8 cellular contexts compared by ENCODE assay signal in the genomic region with DNA sequence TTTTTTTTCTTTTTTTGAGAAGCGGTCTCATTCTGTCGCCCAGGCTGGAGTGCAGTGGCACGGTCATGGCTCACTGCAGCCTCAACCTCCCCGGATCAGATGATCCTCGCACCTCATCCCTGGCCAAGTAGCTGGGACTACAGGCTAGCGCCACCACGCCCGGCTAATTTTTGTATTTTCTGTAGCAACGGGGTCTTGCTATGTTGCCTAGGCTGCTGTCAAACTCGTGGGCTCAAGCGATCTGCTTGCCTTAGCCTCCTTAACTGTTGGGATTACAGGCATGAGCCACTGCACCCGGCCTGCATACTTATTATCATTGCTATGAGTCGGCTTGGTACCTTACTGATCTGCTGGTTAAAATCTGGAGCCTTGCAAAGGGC. TPM values are rescaled to one million over a fixed set of nuclear protein-coding genes. Genes with fewer than 3 reads are reported as not detected.
DNase-seq lines count a peak whose midpoint lies in the region; ATAC-seq, FAIRE-seq and TF ChIP-seq lines count a peak whose summit lies in the region.

No MANE protein-coding gene starts in this region.

- no peak for TF ChIP-seq RAD21 in A549 (conservative IDR thresholded peaks at IDR 0.05 in 1 of 2, IDR thresholded peaks at IDR 0.05 in 1 of 2)

- POLR2A ChIA-PET in A549 (lab: Yijun Ruan, JAX): no interaction called here
- POLR2A ChIA-PET in naive thymus-derived CD8-positive, alpha-beta T cell (lab: Charles Lee): interaction anchor here (0.9 to 1.1 kb wide), 4 partner anchors 9 to 376 kb away, joined by 3 to 4 read pairs (median 4); a partner anchor contains a TSS

- 4% methylated on average over 13 of the region's 13 CpGs for WGBS in A549 (ENCODE audit: missing lambda C conversion rate)

- peaks cover 4% of the 10 kb centered on the region for H3K36me3 Mint-ChIP-seq in endothelial cell (ENCODE audit: low read depth, unreplicated experiment)
- H3K36me3 Mint-ChIP-seq in naive thymus-derived CD8-positive, alpha-beta T cell: peaks cover 3 to 42% (median 14%) of the 10 kb centered on the region in 3 donors

- no peak for TF ChIP-seq POLR2A in A549 (IDR thresholded peaks at IDR 0.05; ENCODE audit: low read length)

- no peaks in the 10 kb centered on the region for H3K9me3 Mint-ChIP-seq in endothelial cell (ENCODE audit: unreplicated experiment)
- no peaks in the 10 kb centered on the region for H3K9me3 Mint-ChIP-seq in naive thymus-derived CD8-positive, alpha-beta T cell

- no peak for FAIRE-seq in A549 (lab: Jason Lieb, UNC)

- no peaks in the 10 kb centered on the region for H3K27me3 Mint-ChIP-seq in endothelial cell (ENCODE audit: unreplicated experiment)
- peaks cover 0 to 1% (median 0%) of the 10 kb centered on the region in 5 donors for H3K27me3 Mint-ChIP-seq in naive thymus-derived CD8-positive, alpha-beta T cell

- peak overlapping the region; percentile 7 for H3K27ac Mint-ChIP-seq in endothelial cell (ENCODE audit: unreplicated experiment)
- H3K27ac Mint-ChIP-seq in naive thymus-derived CD8-positive, alpha-beta T cell: peak overlapping the region; percentile 96 to 99 (median 99)

- peaks cover 22% of the 10 kb centered on the region for H3K4me1 ChIP-seq in A549

- H3K4me3 ChIP-seq in A549: peak overlapping the region; percentile 73
- H3K4me3 ChIP-seq in GM12865 (ENCODE audit: low read depth, low read length): peak overlapping the region; percentile 95

- H3K27ac ChIP-seq in A549: peak overlapping the region; percentile 96 to 97

- TF ChIP-seq EP300 in A549 (IDR thresholded peaks at IDR 0.05): no peak

- H3K4me2 ChIP-seq in A549: peak overlapping the region; percentile 96

- CTCF ChIA-PET in A549 (lab: Yijun Ruan, JAX): interaction anchor here (1.2 to 2.0 kb wide), 2 partner anchors 154 to 340 kb away, joined by 3 to 10 read pairs; no protein-coding TSS in a partner anchor

- peak overlapping the region; percentile 95 for H3K4me3 Mint-ChIP-seq in endothelial cell (ENCODE audit: unreplicated experiment)
- H3K4me3 Mint-ChIP-seq in naive thymus-derived CD8-positive, alpha-beta T cell: peak overlapping the region; percentile 94 to 99 (median 98)

- ATAC-seq in A549 (peak; percentile 19 to 42; a peak in 3 of 6 replicates), GM19463 (IDR thresholded peaks at IDR 0.05; ENCODE audit: unreplicated experiment) (no peak), HG03280 (IDR thresholded peaks at IDR 0.05; ENCODE audit: unreplicated experiment) (no peak)
- no peak for ATAC-seq in naive thymus-derived CD8-positive, alpha-beta T cell

- DNase-seq in A549 (ENCODE audit: low read depth in 1 of 2, low spot score in 1 of 2) (peak in 1 of 2 experiments; percentile 29), GM12865 (ENCODE audit: low read depth) (peak; percentile 47), SW480 (ENCODE audit: low spot score) (peak; percentile 55), endothelial cell (ENCODE audit: low spot score) (no peak), NCI-H2196 treated with DMSO at 0.1 percent for 48 hours (lab: John Stamatoyannopoulos, UW; ENCODE audit: unreplicated experiment) (no peak)
- DNase-seq in naive thymus-derived CD8-positive, alpha-beta T cell: peak in 1 of 10 donors; percentile 5

- no peak for TF ChIP-seq CTCF in A549 (IDR thresholded peaks at IDR 0.05)
- no peak for TF ChIP-seq CTCF in GM12865 (IDR thresholded peaks at IDR 0.05; ENCODE audit: insufficient read depth, low read depth, low read length, missing control alignments)
- no peak for TF ChIP-seq CTCF in endothelial cell (IDR thresholded peaks at IDR 0.05; ENCODE audit: unreplicated experiment)

- peaks cover 29% of the 10 kb centered on the region for H3K4me1 Mint-ChIP-seq in endothelial cell (ENCODE audit: unreplicated experiment)
- peaks cover 28 to 70% (median 49%) of the 10 kb centered on the region in 4 donors for H3K4me1 Mint-ChIP-seq in naive thymus-derived CD8-positive, alpha-beta T cell

- H3K9me3 ChIP-seq in A549: no peaks in the 10 kb centered on the region

TF ChIP-seq in A549, 52 proteins besides CTCF, POLR2A, EP300 and RAD21:
- TF ChIP-seq POLR2AphosphoS2 (conservative IDR thresholded peaks at IDR 0.05; ENCODE audit: low read length) (no peak), FOSL2 (IDR thresholded peaks at IDR 0.05) (no peak), FOSL2 (CRISPR knock-in tag; IDR thresholded peaks at IDR 0.05) (no peak), EHF (CRISPR knock-in tag; IDR thresholded peaks at IDR 0.05) (no peak), MAZ (IDR thresholded peaks at IDR 0.05; ENCODE audit: borderline replicate concordance, low read depth, low read length) (no peak), HOXB5 (CRISPR knock-in tag; IDR thresholded peaks at IDR 0.05) (no peak), JUN (IDR thresholded peaks at IDR 0.05) (no peak), ZNF302 (CRISPR knock-in tag; IDR thresholded peaks at IDR 0.05) (no peak), ZFP36 (IDR thresholded peaks at IDR 0.05; ENCODE audit: borderline replicate concordance, partially characterized antibody) (no peak), NPAS2 (CRISPR knock-in tag; IDR thresholded peaks at IDR 0.05; ENCODE audit: borderline replicate concordance) (no peak)

RNA-seq across cellular contexts. Expression of a gene that starts 0.8 kb away (rescaled TPM):
- 244 and 328 TPM in 2 replicates for polyA plus RNA-seq in A549 (2011; rRNA removed)
- polyA plus RNA-seq in A549 (2012; cell fraction: cytosol; rRNA removed): 43.6 and 46.2 TPM in 2 replicates
- 37.9 and 80.8 TPM in 2 replicates for polyA plus RNA-seq in A549 (2012; cell fraction: nucleus; rRNA removed)
- polyA plus RNA-seq in A549 (2017; fragmentation: RNase III; extraction: RNeasy Plus Mini Kit Qiagen cat#74134 plus additional on column Dnase treatment): 120 to 133 TPM (median 121 TPM) in 3 replicates
- polyA minus RNA-seq in A549 (2011; rRNA and poly(A)+ RNA removed): 283 and 306 TPM in 2 replicates
- 76.1 TPM for total RNA-seq in endothelial cell (ENCODE audit: unreplicated experiment)
- 100 to 1,000 TPM; 150 to 151 TPM for total RNA-seq in naive thymus-derived CD8-positive, alpha-beta T cell
- 10 to 100 TPM; 62.2 to 75.2 (median 66.5) TPM for polyA plus RNA-seq in naive thymus-derived CD8-positive, alpha-beta T cell

RNA-seq across cellular contexts. Expression of a gene that starts 30.9 kb away (rescaled TPM):
- 30.2 and 47.2 TPM in 2 replicates for polyA plus RNA-seq in A549 (2011; rRNA removed)
- 6.5 and 6.7 TPM in 2 replicates for polyA plus RNA-seq in A549 (2012; cell fraction: cytosol; rRNA removed)
- polyA plus RNA-seq in A549 (2012; cell fraction: nucleus; rRNA removed): 6.6 and 8.4 TPM in 2 replicates
- 24.4 to 28.5 TPM (median 26.7 TPM) in 3 replicates for polyA plus RNA-seq in A549 (2017; fragmentation: RNase III; extraction: RNeasy Plus Mini Kit Qiagen cat#74134 plus additional on column Dnase treatment)
- polyA minus RNA-seq in A549 (2011; rRNA and poly(A)+ RNA removed): 21.4 and 27.7 TPM in 2 replicates
- 28.2 TPM for total RNA-seq in endothelial cell (ENCODE audit: unreplicated experiment)
- 100 to 1,000 TPM; 102 to 105 TPM for total RNA-seq in naive thymus-derived CD8-positive, alpha-beta T cell
- polyA plus RNA-seq in naive thymus-derived CD8-positive, alpha-beta T cell: 10 to 100 TPM; 15.0 to 29.1 (median 26.7) TPM

RNA-seq across cellular contexts. Expression of a gene that starts 31.5 kb away (rescaled TPM):
- polyA plus RNA-seq in A549 (2011; rRNA removed) (13.4 and 15.5 TPM in 2 replicates), A549 (2017; fragmentation: RNase III; extraction: RNeasy Plus Mini Kit Qiagen cat#74134 plus additional on column Dnase treatment) (5.5 to 7.2 TPM (median 7.2 TPM) in 3 replicates)
- 2.8 and 3.4 TPM in 2 replicates for polyA plus RNA-seq in A549 (2012; cell fraction: cytosol; rRNA removed)
- polyA plus RNA-seq in A549 (2012; cell fraction: nucleus; rRNA removed): 3.5 and 3.9 TPM in 2 replicates
- polyA minus RNA-seq in A549 (2011; rRNA and poly(A)+ RNA removed): 2.9 and 3.8 TPM in 2 replicates
- total RNA-seq in endothelial cell (ENCODE audit: unreplicated experiment): 4.5 TPM
- 1 to 10 TPM; 4.4 TPM for total RNA-seq in naive thymus-derived CD8-positive, alpha-beta T cell
- 1 to 10 TPM; 2.4 to 5.2 (median 3.0) TPM for polyA plus RNA-seq in naive thymus-derived CD8-positive, alpha-beta T cell

Comparison
In these comparisons a context has a peak if more than half of its experiments do, and no peak if none do; other contexts are left out.
1. ATAC-seq: peak in A549 (2 of 2); none in naive thymus-derived CD8-positive, alpha-beta T cell (0 of 2), GM19463 (single experiment) and HG03280 (single experiment).
2. DNase-seq: peak in GM12865 (single experiment) and SW480 (single experiment); none in endothelial cell (single experiment) and NCI-H2196 treated with DMSO at 0.1 percent for 48 hours (single experiment).